Comparison of ENCODE assay signal across 25 cellular contexts in the genomic region with DNA sequence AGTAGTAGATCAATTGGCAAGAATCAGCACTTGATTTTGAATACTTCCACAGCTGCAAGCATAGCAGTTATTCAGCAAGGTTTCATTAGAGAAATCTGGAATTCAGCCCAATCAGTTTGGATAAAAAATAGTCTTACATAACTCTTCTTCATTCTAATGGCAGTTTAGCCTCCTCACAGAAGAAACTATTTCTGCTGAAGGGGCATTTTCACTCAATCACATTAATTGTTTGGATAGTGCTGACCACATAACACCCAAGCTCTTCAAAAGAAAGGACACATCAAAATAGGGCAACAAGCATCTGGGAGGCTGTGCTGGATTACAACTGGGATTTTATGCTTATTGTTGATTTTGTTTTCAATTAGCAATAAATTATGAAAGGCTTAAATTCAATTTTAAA.
DNase-seq lines count a peak whose midpoint lies in the region; ATAC-seq, FAIRE-seq and TF ChIP-seq lines count a peak whose summit lies in the region.
"Had no signal": no experiment of that assay in that cellular context is flagged by ENCODE, and none has a peak within 500 bp of the region (broad histone marks: within the 10 kb centered on the region; RNA-seq: fewer than 3 reads in every experiment).

No MANE protein-coding gene starts in this region.

- no peaks in the 10 kb centered on the region for H3K36me3 ChIP-seq in HepG2 (replicated peaks in 1 of 2; ENCODE audit: control insufficient read depth in 1 of 2, insufficient read depth in 2 of 2, low read length in 2 of 2)
- no peaks in the 10 kb centered on the region for H3K36me3 ChIP-seq in right lobe of liver
- no peaks in the 10 kb centered on the region for H3K36me3 ChIP-seq in subcutaneous abdominal adipose tissue (ENCODE audit: control insufficient read depth in 5 of 5, insufficient read depth in 5 of 5, low read length in 5 of 5)
- H3K36me3 ChIP-seq: BE2C; BLaER1 treated with 17β-estradiol and CSF1 and Interleukin-3, amounts not matched to agents 10 nM and 100 nM had no signal

- DNase-seq in HepG2 (ENCODE audit: low spot score): no peak
- DNase-seq in right lobe of liver: no peak
- no peak for DNase-seq in neural crest cell (ENCODE audit: low read depth, low spot score)
- no peak for DNase-seq in T-cell
- no peak for DNase-seq in NCI-H748 treated with DMSO at 0.1 percent for 48 hours (lab: John Stamatoyannopoulos, UW)
- DNase-seq: ACHN; AML-193; BE2C; CD4-positive, alpha-beta T cell; CD8-positive, alpha-beta memory T cell; DMS 273 treated with DMSO at 0.1 percent for 48 hours; DMS79; EL; GDM1; H9 had no signal

- in situ Hi-C loops in HepG2 (cut with HindIII; ENCODE audit: extremely low pct_ligation_motif_present, low pct_unique_long_range_greater_than_20kb): no loop called here

- ATAC-seq in HepG2: no peak
- ATAC-seq in right lobe of liver: no peak
- no peak for ATAC-seq in T-cell (replicated peaks in 1 of 4)
- ATAC-seq: GM12878, GM23338, HCT116 had no signal

- H3K27me3 Mint-ChIP-seq in neural crest cell (ENCODE audit: low read depth) (no peaks in the 10 kb centered on the region), T-cell (no peaks in the 10 kb centered on the region)
- H3K27me3 Mint-ChIP-seq: CD4-positive, alpha-beta T cell; CD8-positive, alpha-beta memory T cell had no signal

- H3K79me2 ChIP-seq in HepG2 (ENCODE audit: insufficient read depth, low read length): no peaks in the 10 kb centered on the region

- no peak overlapping the region for H3K27ac ChIP-seq in HepG2 (ENCODE audit: extremely low read length, insufficient read depth, low read length)
- H3K27ac ChIP-seq in right lobe of liver: no peak overlapping the region
- peak overlapping the region; percentile 26 for H3K27ac ChIP-seq in subcutaneous abdominal adipose tissue (ENCODE audit: low read depth, low read length)
- H3K27ac ChIP-seq: 22Rv1; BLaER1 treated with 17β-estradiol and CSF1 and Interleukin-3, amounts not matched to agents 10 nM and 100 nM had no signal

- H3K27me3 ChIP-seq in HepG2 (ENCODE audit: control insufficient read depth in 1 of 2, insufficient read depth in 2 of 2, low read length in 2 of 2) (no peaks in the 10 kb centered on the region), right lobe of liver (no peaks in the 10 kb centered on the region), subcutaneous abdominal adipose tissue (ENCODE audit: control insufficient read depth in 5 of 5, insufficient read depth in 4 of 5, low read length in 5 of 5) (no peaks in the 10 kb centered on the region)
- H3K27me3 ChIP-seq: BE2C; BLaER1 treated with 17β-estradiol and CSF1 and Interleukin-3, amounts not matched to agents 10 nM and 100 nM had no signal

- H3K4me3 Mint-ChIP-seq in neural crest cell (no peak overlapping the region), T-cell (no peak overlapping the region)
- H3K4me3 Mint-ChIP-seq: CD14-positive monocyte; CD4-positive, alpha-beta T cell; CD8-positive, alpha-beta memory T cell; GM23338; H9 had no signal

- H3K9me3 Mint-ChIP-seq in neural crest cell (no peaks in the 10 kb centered on the region), T-cell (no peaks in the 10 kb centered on the region)
- H3K9me3 Mint-ChIP-seq: CD4-positive, alpha-beta T cell; GM23338; H9 had no signal

- BruUV-seq in HepG2 (replicated peaks; lab: Mats Ljungman, UMichigan): no TSS peak

- TF ChIP-seq EP300 in HepG2 (IDR thresholded peaks at IDR 0.05; ENCODE audit: low read depth in 2 of 2, low read length in 2 of 2) (no peak), HepG2 (CRISPR knock-in tag; IDR thresholded peaks at IDR 0.05; ENCODE audit: borderline replicate concordance) (no peak)

- no peaks in the 10 kb centered on the region for H3K4me1 Mint-ChIP-seq in neural crest cell
- H3K4me1 Mint-ChIP-seq in T-cell: no peaks in the 10 kb centered on the region
- H3K4me1 Mint-ChIP-seq: CD8-positive, alpha-beta memory T cell; H9 had no signal

- no peak overlapping the region for H3K4me2 ChIP-seq in HepG2 (ENCODE audit: low read depth, low read length)
- H3K4me2 ChIP-seq: BLaER1 treated with 17β-estradiol and CSF1 and Interleukin-3, amounts not matched to agents 10 nM and 100 nM; GM23338 had no signal

- POLR2A ChIA-PET in HepG2 (lab: Yijun Ruan, JAX) (no interaction called here), T-cell (lab: Charles Lee) (no interaction called here)

- H3K4me1 ChIP-seq in HepG2 (ENCODE audit: insufficient read depth, low read length) (peaks cover 5% of the 10 kb centered on the region; the same call in 1 of the 2 replicates), right lobe of liver (no peaks in the 10 kb centered on the region), subcutaneous abdominal adipose tissue (ENCODE audit: control insufficient read depth in 5 of 5, insufficient read depth in 5 of 5, low read length in 5 of 5) (peaks cover 0 to 27% (median 9%) of the 10 kb centered on the region in 5 donors)
- H3K4me1 ChIP-seq: BE2C had no signal

- H3K9ac ChIP-seq in HepG2 (ENCODE audit: insufficient read depth, low read depth, low read length) (no peak overlapping the region), subcutaneous abdominal adipose tissue (ENCODE audit: low read length in 5 of 5) (no peak overlapping the region)
- H3K9ac ChIP-seq: BLaER1 treated with 17β-estradiol and CSF1 and Interleukin-3, amounts not matched to agents 10 nM and 100 nM had no signal

- no peak for FAIRE-seq in HepG2 (lab: Jason Lieb, UNC)
- FAIRE-seq: A204.1, D721Med, GM12878, GM19239 had no signal

- H4K20me1 ChIP-seq in HepG2 (ENCODE audit: insufficient read depth, low read length): no peaks in the 10 kb centered on the region
- H4K20me1 ChIP-seq: BLaER1 treated with 17β-estradiol and CSF1 and Interleukin-3, amounts not matched to agents 10 nM and 100 nM had no signal

- H3K9me3 ChIP-seq in HepG2 (ENCODE audit: low read length) (no peaks in the 10 kb centered on the region), right lobe of liver (no peaks in the 10 kb centered on the region), subcutaneous abdominal adipose tissue (ENCODE audit: control insufficient read depth in 5 of 5, low read length in 5 of 5) (no peaks in the 10 kb centered on the region)
- H3K9me3 ChIP-seq: BE2C; BLaER1 treated with 17β-estradiol and CSF1 and Interleukin-3, amounts not matched to agents 10 nM and 100 nM had no signal

- no peaks in the 10 kb centered on the region for H3K36me3 Mint-ChIP-seq in neural crest cell (ENCODE audit: low read depth)
- H3K36me3 Mint-ChIP-seq in T-cell: no peaks in the 10 kb centered on the region
- H3K36me3 Mint-ChIP-seq: CD14-positive monocyte; CD8-positive, alpha-beta memory T cell had no signal

- intact Hi-C loops in HepG2 (cut with micrococcal nuclease; ENCODE audit: unreplicated experiment) (no loop called here), right lobe of liver (cut with DNase I) (no loop called here)

- TF ChIP-seq POLR2A in HepG2 (IDR thresholded peaks at IDR 0.05; ENCODE audit: insufficient read depth in 1 of 2, low read depth in 2 of 2, low read length in 2 of 2): no peak
- TF ChIP-seq POLR2A in right lobe of liver (IDR thresholded peaks at IDR 0.05): no peak

- TF ChIP-seq CTCF in HepG2 (CRISPR knock-in tag; IDR thresholded peaks at IDR 0.05): no peak
- no peak for TF ChIP-seq CTCF in right lobe of liver (IDR thresholded peaks at IDR 0.05)
- TF ChIP-seq CTCF in neural crest cell (conservative IDR thresholded peaks at IDR 0.05): no peak

- H3K27ac Mint-ChIP-seq in neural crest cell (ENCODE audit: unreplicated experiment) (peak overlapping the region; percentile 15), T-cell (no peak overlapping the region)
- H3K27ac Mint-ChIP-seq: CD4-positive, alpha-beta T cell; CD8-positive, alpha-beta memory T cell; GM23338; H9 had no signal

- no peak for TF ChIP-seq RAD21 in HepG2 (CRISPR knock-in tag; IDR thresholded peaks at IDR 0.05)

- CTCF ChIA-PET in HepG2 (lab: Yijun Ruan, JAX; ENCODE audit: low intra/inter-chr PET ratio, low total read pairs): no interaction called here
- CTCF ChIA-PET in T-cell (lab: Charles Lee): no interaction called here

- no peak overlapping the region for H3K4me3 ChIP-seq in HepG2 (replicated peaks in 1 of 3; ENCODE audit: insufficient read depth in 1 of 3, low read depth in 2 of 3, low read length in 3 of 3)
- no peak overlapping the region for H3K4me3 ChIP-seq in right lobe of liver
- no peak overlapping the region for H3K4me3 ChIP-seq in subcutaneous abdominal adipose tissue (ENCODE audit: low read depth in 1 of 5, low read length in 5 of 5)
- H3K4me3 ChIP-seq: BLaER1 treated with 17β-estradiol and CSF1 and Interleukin-3, amounts not matched to agents 10 nM and 100 nM; GM12878; GM23338 had no signal

- H2AFZ ChIP-seq in HepG2 (ENCODE audit: low read length): no peak overlapping the region
- H2AFZ ChIP-seq: GM23338 had no signal

TF ChIP-seq in HepG2, 621 proteins besides CTCF, POLR2A, EP300 and RAD21 (continues in another document):
- no peak for TF ChIP-seq ZBTB20 (CRISPR knock-in tag; IDR thresholded peaks at IDR 0.05; ENCODE audit: borderline replicate concordance, low read depth)
- no peak for TF ChIP-seq TP53 (CRISPR knock-in tag; conservative IDR thresholded peaks at IDR 0.05)
- TF ChIP-seq ZNF570 (CRISPR knock-in tag; IDR thresholded peaks at IDR 0.05; ENCODE audit: borderline replicate concordance): no peak
- TF ChIP-seq, protein P1, sequence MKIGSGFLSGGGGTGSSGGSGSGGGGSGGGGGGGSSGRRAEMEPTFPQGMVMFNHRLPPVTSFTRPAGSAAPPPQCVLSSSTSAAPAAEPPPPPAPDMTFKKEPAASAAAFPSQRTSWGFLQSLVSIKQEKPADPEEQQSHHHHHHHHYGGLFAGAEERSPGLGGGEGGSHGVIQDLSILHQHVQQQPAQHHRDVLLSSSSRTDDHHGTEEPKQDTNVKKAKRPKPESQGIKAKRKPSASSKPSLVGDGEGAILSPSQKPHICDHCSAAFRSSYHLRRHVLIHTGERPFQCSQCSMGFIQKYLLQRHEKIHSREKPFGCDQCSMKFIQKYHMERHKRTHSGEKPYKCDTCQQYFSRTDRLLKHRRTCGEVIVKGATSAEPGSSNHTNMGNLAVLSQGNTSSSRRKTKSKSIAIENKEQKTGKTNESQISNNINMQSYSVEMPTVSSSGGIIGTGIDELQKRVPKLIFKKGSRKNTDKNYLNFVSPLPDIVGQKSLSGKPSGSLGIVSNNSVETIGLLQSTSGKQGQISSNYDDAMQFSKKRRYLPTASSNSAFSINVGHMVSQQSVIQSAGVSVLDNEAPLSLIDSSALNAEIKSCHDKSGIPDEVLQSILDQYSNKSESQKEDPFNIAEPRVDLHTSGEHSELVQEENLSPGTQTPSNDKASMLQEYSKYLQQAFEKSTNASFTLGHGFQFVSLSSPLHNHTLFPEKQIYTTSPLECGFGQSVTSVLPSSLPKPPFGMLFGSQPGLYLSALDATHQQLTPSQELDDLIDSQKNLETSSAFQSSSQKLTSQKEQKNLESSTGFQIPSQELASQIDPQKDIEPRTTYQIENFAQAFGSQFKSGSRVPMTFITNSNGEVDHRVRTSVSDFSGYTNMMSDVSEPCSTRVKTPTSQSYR (CRISPR knock-in tag; IDR thresholded peaks at IDR 0.05; ENCODE audit: borderline replicate concordance): no peak
- TF ChIP-seq, protein P2, sequence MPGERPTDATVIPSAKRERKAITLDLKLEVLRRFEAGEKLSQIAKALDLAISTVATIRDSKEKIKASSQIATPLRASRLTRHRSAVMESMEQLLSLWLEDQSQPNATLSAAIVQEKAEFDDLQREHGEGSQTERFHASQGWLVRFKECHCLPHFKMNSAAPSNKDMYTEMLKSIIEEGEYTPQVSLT (CRISPR knock-in tag; IDR thresholded peaks at IDR 0.05; ENCODE audit: borderline replicate concordance, low read depth): no peak
- no peak for TF ChIP-seq ZNF768 (CRISPR knock-in tag; IDR thresholded peaks at IDR 0.05)
